7 cellular contexts compared by ENCODE assay signal in the genomic region with DNA sequence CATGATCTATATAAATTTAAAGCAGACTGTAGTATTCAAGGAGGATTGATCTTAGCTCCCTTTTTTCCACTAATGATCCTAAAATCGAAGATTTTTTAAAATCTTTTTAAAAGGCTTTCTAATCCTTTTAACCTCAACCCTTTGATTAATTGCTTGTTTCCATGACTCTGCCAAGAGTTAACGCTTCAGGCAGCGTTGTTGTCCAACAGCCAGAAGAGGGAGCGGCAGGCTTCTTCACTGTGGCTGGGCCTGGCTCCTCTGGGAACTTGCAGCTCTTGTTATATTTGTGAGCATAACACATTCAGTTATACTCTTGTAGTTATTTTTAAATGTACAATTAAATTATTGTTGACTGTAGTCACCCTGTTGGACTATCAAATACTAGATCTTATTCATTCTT. TPM values are rescaled to one million over a fixed set of nuclear protein-coding genes. Genes with fewer than 3 reads are reported as not detected.
A peak's percentile ranks its signal among the peaks of the same experiment; 100 is the strongest.
DNase-seq lines count a peak whose midpoint lies in the region; ATAC-seq and TF ChIP-seq lines count a peak whose summit lies in the region.

No MANE protein-coding gene starts in this region.

- no peaks in the 10 kb centered on the region for H3K9me3 ChIP-seq in HEK293 (ENCODE audit: control insufficient read depth, insufficient read depth, low read depth, low read length)

- TF ChIP-seq CTCF in HEK293 (tag by site-specific recombination; IDR thresholded peaks at IDR 0.05) = no peak

- DNase-seq in fibroblast of the conjunctiva (ENCODE audit: low read depth) (peak; percentile 72), occipital lobe (lab: John Stamatoyannopoulos, UW) (peak; percentile 19), germinal center (ENCODE audit: low spot score) (no peak)
- DNase-seq in activated CD4-positive, alpha-beta T cell treated with anti-CD3 and anti-CD28 coated beads for 1 hour = no peak

- POLR2A ChIA-PET in HEK293 (lab: Yijun Ruan, JAX) = interaction anchor here (0.6 kb wide), 1 partner anchor 54 kb away, joined by 4 read pairs; no protein-coding TSS in a partner anchor

- H3K27ac ChIP-seq in HEK293 (ENCODE audit: extremely low read depth, low read depth, low read length) = no peak overlapping the region

- CTCF ChIA-PET in HEK293 (lab: Yijun Ruan, JAX) = interaction anchor here (0.5 to 1.1 kb wide), 5 partner anchors 12 to 477 kb away, joined by 3 to 6 read pairs (median 4); no protein-coding TSS in a partner anchor

- H3K36me3 ChIP-seq in HEK293 (ENCODE audit: control insufficient read depth in 2 of 2, insufficient read depth in 1 of 2, low read length in 2 of 2) = peaks cover 31 to 48% of the 10 kb centered on the region in 2 experiments

- ATAC-seq in SK-N-SH treated with all-trans-retinoic acid at 6 μM for 48 hours (peak; percentile 79), HG02938 (IDR thresholded peaks at IDR 0.05; ENCODE audit: unreplicated experiment) (no peak)

- H3K4me3 ChIP-seq in HEK293 (ENCODE audit: low read depth, low read length) = no peak overlapping the region

- no peaks in the 10 kb centered on the region for H3K4me1 ChIP-seq in HEK293 (ENCODE audit: control insufficient read depth, insufficient read depth, low read length)

TF ChIP-seq in HEK293, 187 proteins besides CTCF, POLR2A, EP300 and RAD21 (continues in another document):
- TF ChIP-seq FEZF1 (tag by site-specific recombination; IDR thresholded peaks at IDR 0.05) (no peak), ZNF112 (tag by site-specific recombination; IDR thresholded peaks at IDR 0.05) (no peak), OSR2 (tag by site-specific recombination; IDR thresholded peaks at IDR 0.05) (no peak)
- TF ChIP-seq, protein P1, sequence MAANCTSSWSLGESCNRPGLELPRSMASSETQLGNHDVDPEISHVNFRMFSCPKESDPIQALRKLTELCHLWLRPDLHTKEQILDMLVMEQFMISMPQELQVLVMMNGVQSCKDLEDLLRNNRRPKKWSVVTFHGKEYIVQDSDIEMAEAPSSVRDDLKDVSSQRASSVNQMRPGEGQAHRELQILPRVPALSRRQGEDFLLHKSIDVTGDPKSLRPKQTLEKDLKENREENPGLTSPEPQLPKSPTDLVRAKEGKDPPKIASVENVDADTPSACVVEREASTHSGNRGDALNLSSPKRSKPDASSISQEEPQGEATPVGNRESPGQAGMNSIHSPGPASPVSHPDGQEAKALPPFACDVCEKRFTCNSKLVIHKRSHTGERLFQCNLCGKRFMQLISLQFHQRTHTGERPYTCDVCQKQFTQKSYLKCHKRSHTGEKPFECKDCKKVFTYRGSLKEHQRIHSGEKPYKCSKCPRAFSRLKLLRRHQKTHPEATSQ (tag by site-specific recombination; IDR thresholded peaks at IDR 0.05) = no peak
- TF ChIP-seq, protein P2, sequence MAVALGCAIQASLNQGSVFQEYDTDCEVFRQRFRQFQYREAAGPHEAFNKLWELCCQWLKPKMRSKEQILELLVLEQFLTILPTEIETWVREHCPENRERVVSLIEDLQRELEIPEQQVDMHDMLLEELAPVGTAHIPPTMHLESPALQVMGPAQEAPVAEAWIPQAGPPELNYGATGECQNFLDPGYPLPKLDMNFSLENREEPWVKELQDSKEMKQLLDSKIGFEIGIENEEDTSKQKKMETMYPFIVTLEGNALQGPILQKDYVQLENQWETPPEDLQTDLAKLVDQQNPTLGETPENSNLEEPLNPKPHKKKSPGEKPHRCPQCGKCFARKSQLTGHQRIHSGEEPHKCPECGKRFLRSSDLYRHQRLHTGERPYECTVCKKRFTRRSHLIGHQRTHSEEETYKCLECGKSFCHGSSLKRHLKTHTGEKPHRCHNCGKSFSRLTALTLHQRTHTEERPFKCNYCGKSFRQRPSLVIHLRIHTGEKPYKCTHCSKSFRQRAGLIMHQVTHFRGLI (tag by site-specific recombination; IDR thresholded peaks at IDR 0.05) = 0 out of 2 replicates have a peak, but pooled peaks have one; percentile 26
- TF ChIP-seq, protein P3, sequence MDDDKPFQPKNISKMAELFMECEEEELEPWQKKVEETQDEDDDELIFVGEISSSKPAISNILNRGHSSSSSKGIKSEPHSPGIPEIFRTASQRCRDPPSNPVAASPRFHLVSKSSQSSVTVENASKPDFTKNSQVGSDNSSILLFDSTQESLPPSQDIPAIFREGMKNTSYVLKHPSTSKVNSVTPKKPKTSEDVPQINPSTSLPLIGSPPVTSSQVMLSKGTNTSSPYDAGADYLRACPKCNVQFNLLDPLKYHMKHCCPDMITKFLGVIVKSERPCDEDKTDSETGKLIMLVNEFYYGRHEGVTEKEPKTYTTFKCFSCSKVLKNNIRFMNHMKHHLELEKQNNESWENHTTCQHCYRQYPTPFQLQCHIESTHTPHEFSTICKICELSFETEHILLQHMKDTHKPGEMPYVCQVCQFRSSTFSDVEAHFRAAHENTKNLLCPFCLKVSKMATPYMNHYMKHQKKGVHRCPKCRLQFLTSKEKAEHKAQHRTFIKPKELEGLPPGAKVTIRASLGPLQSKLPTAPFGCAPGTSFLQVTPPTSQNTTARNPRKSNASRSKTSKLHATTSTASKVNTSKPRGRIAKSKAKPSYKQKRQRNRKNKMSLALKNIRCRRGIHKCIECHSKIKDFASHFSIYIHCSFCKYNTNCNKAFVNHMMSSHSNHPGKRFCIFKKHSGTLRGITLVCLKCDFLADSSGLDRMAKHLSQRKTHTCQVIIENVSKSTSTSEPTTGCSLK (tag by site-specific recombination; IDR thresholded peaks at IDR 0.05) = no peak

TF ChIP-seq in SK-N-SH treated with all-trans-retinoic acid at 6 μM for 48 hours, 23 proteins besides CTCF, POLR2A, EP300 and RAD21:
- TF ChIP-seq ZNF8 (CRISPR knock-in tag; IDR thresholded peaks at IDR 0.05) (no peak), TCF4 (CRISPR knock-in tag; IDR thresholded peaks at IDR 0.05; ENCODE audit: borderline replicate concordance) (no peak), ZNF565 (CRISPR knock-in tag; conservative IDR thresholded peaks at IDR 0.05; ENCODE audit: low read depth) (no peak), ZFP3 (CRISPR knock-in tag; IDR thresholded peaks at IDR 0.05) (peak; percentile 68), BACH2 (CRISPR knock-in tag; IDR thresholded peaks at IDR 0.05; ENCODE audit: borderline replicate concordance) (no peak), ESRRG (CRISPR knock-in tag; IDR thresholded peaks at IDR 0.05) (no peak), ZNF70 (CRISPR knock-in tag; IDR thresholded peaks at IDR 0.05) (no peak), CSDC2 (CRISPR knock-in tag; IDR thresholded peaks at IDR 0.05) (0 out of 2 replicates have a peak, but pooled peaks have one; percentile 24), GLIS3 (CRISPR knock-in tag; IDR thresholded peaks at IDR 0.05) (peak; percentile 49; the same call in 1 of the 2 replicates), SNAI2 (CRISPR knock-in tag; IDR thresholded peaks at IDR 0.05) (peak; percentile 31; the same call in 1 of the 2 replicates), PPARA (CRISPR knock-in tag; IDR thresholded peaks at IDR 0.05; ENCODE audit: borderline replicate concordance) (no peak)
- TF ChIP-seq, protein P4, sequence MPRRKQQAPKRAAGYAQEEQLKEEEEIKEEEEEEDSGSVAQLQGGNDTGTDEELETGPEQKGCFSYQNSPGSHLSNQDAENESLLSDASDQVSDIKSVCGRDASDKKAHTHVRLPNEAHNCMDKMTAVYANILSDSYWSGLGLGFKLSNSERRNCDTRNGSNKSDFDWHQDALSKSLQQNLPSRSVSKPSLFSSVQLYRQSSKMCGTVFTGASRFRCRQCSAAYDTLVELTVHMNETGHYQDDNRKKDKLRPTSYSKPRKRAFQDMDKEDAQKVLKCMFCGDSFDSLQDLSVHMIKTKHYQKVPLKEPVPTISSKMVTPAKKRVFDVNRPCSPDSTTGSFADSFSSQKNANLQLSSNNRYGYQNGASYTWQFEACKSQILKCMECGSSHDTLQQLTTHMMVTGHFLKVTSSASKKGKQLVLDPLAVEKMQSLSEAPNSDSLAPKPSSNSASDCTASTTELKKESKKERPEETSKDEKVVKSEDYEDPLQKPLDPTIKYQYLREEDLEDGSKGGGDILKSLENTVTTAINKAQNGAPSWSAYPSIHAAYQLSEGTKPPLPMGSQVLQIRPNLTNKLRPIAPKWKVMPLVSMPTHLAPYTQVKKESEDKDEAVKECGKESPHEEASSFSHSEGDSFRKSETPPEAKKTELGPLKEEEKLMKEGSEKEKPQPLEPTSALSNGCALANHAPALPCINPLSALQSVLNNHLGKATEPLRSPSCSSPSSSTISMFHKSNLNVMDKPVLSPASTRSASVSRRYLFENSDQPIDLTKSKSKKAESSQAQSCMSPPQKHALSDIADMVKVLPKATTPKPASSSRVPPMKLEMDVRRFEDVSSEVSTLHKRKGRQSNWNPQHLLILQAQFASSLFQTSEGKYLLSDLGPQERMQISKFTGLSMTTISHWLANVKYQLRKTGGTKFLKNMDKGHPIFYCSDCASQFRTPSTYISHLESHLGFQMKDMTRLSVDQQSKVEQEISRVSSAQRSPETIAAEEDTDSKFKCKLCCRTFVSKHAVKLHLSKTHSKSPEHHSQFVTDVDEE (CRISPR knock-in tag; IDR thresholded peaks at IDR 0.05) = no peak

RNA-seq across cellular contexts. Expression of a gene that starts 26.3 kb away (rescaled TPM):
- total RNA-seq in occipital lobe = 52.4 TPM

Comparison
In these comparisons a context has a peak if more than half of its experiments do, and no peak if none do; other contexts are left out.
1. DNase-seq: peak in fibroblast of the conjunctiva (single experiment) and occipital lobe (single experiment); none in germinal center (single experiment) and activated CD4-positive, alpha-beta T cell treated with anti-CD3 and anti-CD28 coated beads for 1 hour (single experiment).